Comparison of ENCODE assay signal across 21 cellular contexts in genomic region chr1:88529581-88529980, GRCh38.
"Had no signal": no experiment of that assay in that cellular context is flagged by ENCODE, and none has a peak within 500 bp of the region (broad histone marks: within the 10 kb centered on the region; RNA-seq: fewer than 3 reads in every experiment).

No MANE protein-coding gene starts in this region.

- DNase-seq: activated CD4-positive, alpha-beta memory T cell treated with anti-CD3 and anti-CD28 coated beads, Interleukin-2, amount 10 ng/mL, durations not matched to agents 7 days and 5 days; activated CD4-positive, alpha-beta T cell treated with anti-CD3 and anti-CD28 coated beads for 36 hours; activated CD4-positive, alpha-beta T cell treated with anti-CD3 and anti-CD28 coated beads, Interleukin-2, amount 50 U/mL, for 1 hour; activated gamma-delta T cell; activated naive CD4-positive, alpha-beta T cell treated with anti-CD3 and anti-CD28 coated beads for 36 hours; activated T-cell treated with anti-CD3 and anti-CD28 coated beads for 4 hours; activated T-cell treated with anti-CD3 and anti-CD28 coated beads, Interleukin-2, amount 50 U/mL, for 48 hours; amygdala; MG63; NCI-H1092 treated with DMSO at 0.1 percent for 48 hours; NCI-H1417 treated with DMSO at 0.1 percent for 48 hours; NCI-H1694; NCI-H2029; NCI-H345; NCI-H510A treated with DMSO at 0.1 percent for 48 hours; NCI-H69; RPMI8226; T-cell; WERI-Rb-1 had no signal

- ATAC-seq: activated T-helper 17 cell treated with anti-CD3 and anti-CD28 coated beads, Interleukin-2, amount 50 U/mL, for 72 hours; Right ventricle myocardium inferior; T-cell had no signal
